In the genomic region with DNA sequence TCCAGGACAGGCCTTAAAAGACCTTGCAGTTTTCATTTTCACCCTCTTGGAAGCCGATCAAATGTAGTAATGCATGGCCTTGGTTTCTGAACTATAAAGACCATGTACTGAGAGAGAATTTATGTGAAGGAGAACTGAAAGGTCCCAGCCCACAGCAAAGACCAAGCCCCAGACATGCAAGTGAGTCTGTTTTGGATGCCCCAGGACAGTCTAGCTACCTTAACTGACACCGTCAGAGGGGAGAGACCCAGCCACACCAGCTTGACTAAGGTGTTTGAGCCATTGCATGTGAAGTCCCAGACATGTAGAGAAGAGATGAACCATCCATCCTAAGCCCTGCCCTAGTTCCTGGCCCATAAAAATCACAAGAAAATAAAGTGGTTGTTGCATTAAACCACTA, we compare ENCODE assay signal across 17 cellular contexts.
DNase-seq lines count a peak whose midpoint lies in the region; ATAC-seq lines count a peak whose summit lies in the region.
"Had no signal": no experiment of that assay in that cellular context is flagged by ENCODE, and none has a peak within 500 bp of the region (broad histone marks: within the 10 kb centered on the region; RNA-seq: fewer than 3 reads in every experiment).

No MANE protein-coding gene starts in this region.

- no peaks in the 10 kb centered on the region for H3K9me3 ChIP-seq in CD8-positive, alpha-beta memory T cell (ENCODE audit: low read length)
- no peaks in the 10 kb centered on the region for H3K9me3 ChIP-seq in T-helper 17 cell (ENCODE audit: control insufficient read depth, low read length, poor library complexity, severe bottlenecking)

- no peak overlapping the region for H3K27ac ChIP-seq in CD8-positive, alpha-beta memory T cell (ENCODE audit: low read depth, low read length)
- H3K27ac ChIP-seq: 22Rv1, C4-2B had no signal

- peaks cover 35% of the 10 kb centered on the region for H3K36me3 Mint-ChIP-seq in activated CD4-positive, alpha-beta T cell treated with anti-CD3 and anti-CD28 coated beads, Interleukin-2, amount 10 ng/mL, durations not matched to agents 7 days and 5 days (ENCODE audit: low read depth)
- no peaks in the 10 kb centered on the region for H3K36me3 Mint-ChIP-seq in CD8-positive, alpha-beta memory T cell
- no peaks in the 10 kb centered on the region for H3K36me3 Mint-ChIP-seq in T-helper 17 cell (ENCODE audit: low read depth)
- peaks cover 2 to 5% of the 10 kb centered on the region in 2 donors for H3K36me3 Mint-ChIP-seq in stimulated activated naive B cell treated with anti-CD40 and anti-IgM and Interleukin-4, amounts not matched to agents 10 μg/mL and 1 μg/mL and 100 μg/mL, for 72 hours

- no peaks in the 10 kb centered on the region for H3K27me3 Mint-ChIP-seq in activated CD4-positive, alpha-beta T cell treated with anti-CD3 and anti-CD28 coated beads, Interleukin-2, amount 10 ng/mL, durations not matched to agents 7 days and 5 days
- H3K27me3 Mint-ChIP-seq in CD8-positive, alpha-beta memory T cell, result no peaks in the 10 kb centered on the region
- no peaks in the 10 kb centered on the region for H3K27me3 Mint-ChIP-seq in T-helper 17 cell
- no peaks in the 10 kb centered on the region for H3K27me3 Mint-ChIP-seq in stimulated activated naive B cell treated with anti-CD40 and anti-IgM and Interleukin-4, amounts not matched to agents 10 μg/mL and 1 μg/mL and 100 μg/mL, for 72 hours

- no peak for ATAC-seq in T-helper 17 cell
- peak; percentile 71 to 75 for ATAC-seq in stimulated activated naive B cell treated with anti-CD40 and anti-IgM and Interleukin-4, amounts not matched to agents 10 μg/mL and 1 μg/mL and 100 μg/mL, for 72 hours (replicated peaks)
- ATAC-seq in HG03135 (IDR thresholded peaks at IDR 0.05; ENCODE audit: unreplicated experiment), result no peak
- no peak for ATAC-seq in GM19467 (IDR thresholded peaks at IDR 0.05; ENCODE audit: unreplicated experiment)
- ATAC-seq: GM12878, HepG2 had no signal

- no peak overlapping the region for H3K4me3 Mint-ChIP-seq in activated CD4-positive, alpha-beta T cell treated with anti-CD3 and anti-CD28 coated beads, Interleukin-2, amount 10 ng/mL, durations not matched to agents 7 days and 5 days
- peak overlapping the region in 1 of 7 donors; percentile 32 for H3K4me3 Mint-ChIP-seq in CD8-positive, alpha-beta memory T cell
- no peak overlapping the region for H3K4me3 Mint-ChIP-seq in T-helper 17 cell
- no peak overlapping the region for H3K4me3 Mint-ChIP-seq in stimulated activated naive B cell treated with anti-CD40 and anti-IgM and Interleukin-4, amounts not matched to agents 10 μg/mL and 1 μg/mL and 100 μg/mL, for 72 hours
- H3K4me3 Mint-ChIP-seq: H9 had no signal

- no peak for DNase-seq in activated CD4-positive, alpha-beta T cell treated with anti-CD3 and anti-CD28 coated beads, Interleukin-2, amount 10 ng/mL, durations not matched to agents 7 days and 5 days
- DNase-seq in activated CD4-positive, alpha-beta T cell treated with anti-CD3 and anti-CD28 coated beads, Interleukin-2, amount 50 U/mL, for 4 hours, result no peak
- DNase-seq in CD8-positive, alpha-beta memory T cell, result no peak
- DNase-seq in T-helper 17 cell (no peak), NCI-H524 treated with DMSO at 0.1 percent for 48 hours (lab: John Stamatoyannopoulos, UW) (no peak)
- no peak for DNase-seq in stimulated activated naive B cell treated with anti-CD40 and anti-IgM and Interleukin-4, amounts not matched to agents 10 μg/mL and 1 μg/mL and 100 μg/mL, for 72 hours
- DNase-seq: AML-193, Calu3, DMS 273 treated with DMSO at 0.1 percent for 48 hours, GOT3, H9 had no signal

- peaks cover 51% of the 10 kb centered on the region for H3K4me1 ChIP-seq in CD8-positive, alpha-beta memory T cell (ENCODE audit: insufficient read depth, low read length)

- CTCF ChIA-PET in activated CD4-positive, alpha-beta T cell treated with anti-CD3 and anti-CD28 coated beads, Interleukin-2, amount 10 ng/mL, durations not matched to agents 7 days and 5 days (lab: Charles Lee), result interaction anchor here (1.6 kb wide), 1 partner anchor 13 kb away, joined by 4 read pairs; no protein-coding TSS in a partner anchor
- CTCF ChIA-PET in CD8-positive, alpha-beta memory T cell (lab: Charles Lee), result interaction anchor here (1.2 kb wide), 1 partner anchor 23 kb away, joined by 3 read pairs; no protein-coding TSS in a partner anchor

- POLR2A ChIA-PET in activated CD4-positive, alpha-beta T cell treated with anti-CD3 and anti-CD28 coated beads, Interleukin-2, amount 10 ng/mL, durations not matched to agents 7 days and 5 days (lab: Charles Lee), result no interaction called here
- POLR2A ChIA-PET in CD8-positive, alpha-beta memory T cell (lab: Charles Lee), result no interaction called here

- H3K27ac Mint-ChIP-seq in activated CD4-positive, alpha-beta T cell treated with anti-CD3 and anti-CD28 coated beads, Interleukin-2, amount 10 ng/mL, durations not matched to agents 7 days and 5 days, result peak overlapping the region; percentile 69
- H3K27ac Mint-ChIP-seq in CD8-positive, alpha-beta memory T cell, result peak overlapping the region in 5 of 8 donors; percentile 33 to 90 (median 60)
- H3K27ac Mint-ChIP-seq in T-helper 17 cell, result peak overlapping the region; percentile 16
- H3K27ac Mint-ChIP-seq in stimulated activated naive B cell treated with anti-CD40 and anti-IgM and Interleukin-4, amounts not matched to agents 10 μg/mL and 1 μg/mL and 100 μg/mL, for 72 hours, result no peak overlapping the region
- H3K27ac Mint-ChIP-seq: H9 had no signal

- H3K4me1 Mint-ChIP-seq in activated CD4-positive, alpha-beta T cell treated with anti-CD3 and anti-CD28 coated beads, Interleukin-2, amount 10 ng/mL, durations not matched to agents 7 days and 5 days, result peaks cover 63% of the 10 kb centered on the region
- H3K4me1 Mint-ChIP-seq in CD8-positive, alpha-beta memory T cell, result peaks cover 57 to 92% (median 70%) of the 10 kb centered on the region in 3 donors
- peaks cover 24% of the 10 kb centered on the region for H3K4me1 Mint-ChIP-seq in T-helper 17 cell
- peaks cover 19 to 32% of the 10 kb centered on the region in 2 donors for H3K4me1 Mint-ChIP-seq in stimulated activated naive B cell treated with anti-CD40 and anti-IgM and Interleukin-4, amounts not matched to agents 10 μg/mL and 1 μg/mL and 100 μg/mL, for 72 hours

- no peak overlapping the region for H3K4me3 ChIP-seq in CD8-positive, alpha-beta memory T cell (ENCODE audit: low read length)
- H3K4me3 ChIP-seq: GM12878 had no signal

- no peaks in the 10 kb centered on the region for H3K36me3 ChIP-seq in CD8-positive, alpha-beta memory T cell (ENCODE audit: insufficient read depth, low read length)

- peaks cover 26% of the 10 kb centered on the region for H3K9me3 Mint-ChIP-seq in activated CD4-positive, alpha-beta T cell treated with anti-CD3 and anti-CD28 coated beads, Interleukin-2, amount 10 ng/mL, durations not matched to agents 7 days and 5 days
- no peaks in the 10 kb centered on the region for H3K9me3 Mint-ChIP-seq in CD8-positive, alpha-beta memory T cell
- peaks cover 8 to 10% of the 10 kb centered on the region in 2 donors for H3K9me3 Mint-ChIP-seq in stimulated activated naive B cell treated with anti-CD40 and anti-IgM and Interleukin-4, amounts not matched to agents 10 μg/mL and 1 μg/mL and 100 μg/mL, for 72 hours
- H3K9me3 Mint-ChIP-seq: H9 had no signal

- H3K27me3 ChIP-seq in CD8-positive, alpha-beta memory T cell (ENCODE audit: insufficient read depth, low read length, poor library complexity, severe bottlenecking), result no peaks in the 10 kb centered on the region

Comparison
In these comparisons a context has a peak if more than half of its experiments do, and no peak if none do; other contexts are left out.
1. ATAC-seq: peak in stimulated activated naive B cell treated with anti-CD40 and anti-IgM and Interleukin-4, amounts not matched to agents 10 μg/mL and 1 μg/mL and 100 μg/mL, for 72 hours (2 of 2); none in T-helper 17 cell (single experiment), HG03135 (single experiment) and GM19467 (single experiment).